Comparison of ENCODE assay signal across 25 cellular contexts in genomic region chr2:85181844-85182456, GRCh38.
"Had no signal": no experiment of that assay in that cellular context is flagged by ENCODE, and none has a peak within 500 bp of the region (broad histone marks: within the 10 kb centered on the region; RNA-seq: fewer than 3 reads in every experiment).

No MANE protein-coding gene starts in this region.

- H3K36me3 ChIP-seq: colonic mucosa, gastrocnemius medialis, left lung, prostate gland, thoracic aorta had no signal

- H3K36me3 Mint-ChIP-seq: activated naive CD4-positive, alpha-beta T cell treated with anti-CD3 and anti-CD28 coated beads, Interleukin-2, amount 10 ng/mL, durations not matched to agents 7 days and 5 days; memory B cell; naive thymus-derived CD4-positive, alpha-beta T cell; stimulated activated memory B cell treated with anti-CD40 and anti-IgM and Interleukin-4, amounts not matched to agents 10 μg/mL and 1 μg/mL and 100 μg/mL, for 72 hours had no signal

- H3K4me1 Mint-ChIP-seq: activated naive CD8-positive, alpha-beta T cell treated with anti-CD3 and anti-CD28 coated beads, Interleukin-2, amount 50 U/mL, for 24 hours; stimulated activated memory B cell treated with anti-CD40 and anti-IgM and Interleukin-4, amounts not matched to agents 10 μg/mL and 1 μg/mL and 100 μg/mL, for 72 hours had no signal

- H3K27me3 ChIP-seq: colonic mucosa, gastrocnemius medialis, left lung had no signal

- DNase-seq: activated CD4-positive, alpha-beta T cell treated with anti-CD3 and anti-CD28 coated beads, Interleukin-2, amount 50 U/mL, for 1 hour; activated CD4-positive, CD25-positive, alpha-beta regulatory T cell treated with anti-CD3 and anti-CD28 coated beads, Interleukin-2, amount 50 U/mL, for 72 hours; activated CD8-positive, alpha-beta memory T cell treated with anti-CD3 and anti-CD28 coated beads, Interleukin-2, amount 50 U/mL, for 4 hours; activated naive CD4-positive, alpha-beta T cell treated with anti-CD3 and anti-CD28 coated beads, Interleukin-2, amount 10 ng/mL, durations not matched to agents 7 days and 5 days; activated naive CD8-positive, alpha-beta T cell treated with anti-CD3 and anti-CD28 coated beads, Interleukin-2, amount 50 U/mL, for 24 hours; activated T-cell treated with anti-CD3 and anti-CD28 coated beads, Interleukin-2, amount 50 U/mL, for 4 hours; anterior cingulate cortex; central memory CD4-positive, alpha-beta T cell; colonic mucosa; head of caudate nucleus; kidney; left lung; naive thymus-derived CD4-positive, alpha-beta T cell; nucleus accumbens; stimulated activated CD4-positive, alpha-beta T cell treated with anti-CD3 and anti-CD28 coated beads, Interleukin-4, amount 100 ng/mL, for 24 hours; T-helper 1 cell; T-helper 9 cell had no signal

- H3K9me3 ChIP-seq: colonic mucosa, gastrocnemius medialis, left lung, mucosa of descending colon, prostate gland, thoracic aorta had no signal

- H3K4me3 Mint-ChIP-seq: activated naive CD4-positive, alpha-beta T cell treated with anti-CD3 and anti-CD28 coated beads, Interleukin-2, amount 10 ng/mL, durations not matched to agents 7 days and 5 days; activated naive CD8-positive, alpha-beta T cell treated with anti-CD3 and anti-CD28 coated beads, Interleukin-2, amount 50 U/mL, for 24 hours; activated T-cell treated with anti-CD3 and anti-CD28 coated beads, Interleukin-2, amount 50 U/mL, for 4 hours; brain; memory B cell; naive thymus-derived CD4-positive, alpha-beta T cell; stimulated activated memory B cell treated with anti-CD40 and anti-IgM and Interleukin-4, amounts not matched to agents 10 μg/mL and 1 μg/mL and 100 μg/mL, for 72 hours had no signal

- H3K27ac Mint-ChIP-seq: activated naive CD4-positive, alpha-beta T cell treated with anti-CD3 and anti-CD28 coated beads, Interleukin-2, amount 10 ng/mL, durations not matched to agents 7 days and 5 days; activated naive CD8-positive, alpha-beta T cell treated with anti-CD3 and anti-CD28 coated beads, Interleukin-2, amount 50 U/mL, for 24 hours; memory B cell; naive thymus-derived CD4-positive, alpha-beta T cell; stimulated activated memory B cell treated with anti-CD40 and anti-IgM and Interleukin-4, amounts not matched to agents 10 μg/mL and 1 μg/mL and 100 μg/mL, for 72 hours had no signal

- H3K27ac ChIP-seq: colonic mucosa, left lung, prostate gland, thoracic aorta had no signal

- H3K9me3 Mint-ChIP-seq: activated naive CD4-positive, alpha-beta T cell treated with anti-CD3 and anti-CD28 coated beads, Interleukin-2, amount 10 ng/mL, durations not matched to agents 7 days and 5 days; activated naive CD8-positive, alpha-beta T cell treated with anti-CD3 and anti-CD28 coated beads, Interleukin-2, amount 50 U/mL, for 24 hours; activated T-cell treated with anti-CD3 and anti-CD28 coated beads, Interleukin-2, amount 50 U/mL, for 4 hours; memory B cell; naive thymus-derived CD4-positive, alpha-beta T cell; stimulated activated memory B cell treated with anti-CD40 and anti-IgM and Interleukin-4, amounts not matched to agents 10 μg/mL and 1 μg/mL and 100 μg/mL, for 72 hours had no signal

- H3K4me2 ChIP-seq: smooth muscle cell had no signal

- H3K4me1 ChIP-seq: colonic mucosa, prostate gland had no signal

- ATAC-seq: activated naive CD8-positive, alpha-beta T cell treated with anti-CD3 and anti-CD28 coated beads, Interleukin-2, amount 50 U/mL, for 24 hours; activated T-cell treated with anti-CD3 and anti-CD28 coated beads, Interleukin-2, amount 50 U/mL, for 4 hours; naive thymus-derived CD4-positive, alpha-beta T cell; stimulated activated memory B cell treated with anti-CD40 and anti-IgM and Interleukin-4, amounts not matched to agents 10 μg/mL and 1 μg/mL and 100 μg/mL, for 72 hours had no signal

- H3K27me3 Mint-ChIP-seq: activated naive CD8-positive, alpha-beta T cell treated with anti-CD3 and anti-CD28 coated beads, Interleukin-2, amount 50 U/mL, for 24 hours had no signal

- H3K4me3 ChIP-seq: colonic mucosa, gastrocnemius medialis, left lung, mucosa of descending colon, prostate gland, smooth muscle cell, thoracic aorta had no signal
